In genomic region chr17:15260376-15261062, GRCh38 we compare ENCODE assay signal across 8 cellular contexts. TPM values are rescaled to one million over a fixed set of nuclear protein-coding genes. Genes with fewer than 3 reads are reported as not detected.
A peak's percentile ranks its signal among the peaks of the same experiment; 100 is the strongest.
DNase-seq lines count a peak whose midpoint lies in the region; ATAC-seq and TF ChIP-seq lines count a peak whose summit lies in the region.

No MANE protein-coding gene starts in this region.

- H3K27me3 Mint-ChIP-seq in T-helper 17 cell: peaks cover 81% of the 10 kb centered on the region

- ATAC-seq in T-helper 17 cell: peak; percentile 76

- peak; percentile 79 for TF ChIP-seq RAD21 in Ishikawa (IDR thresholded peaks at IDR 0.05; ENCODE audit: low read depth)

- H3K36me3 ChIP-seq in brain microvascular endothelial cell (replicated peaks): no peaks in the 10 kb centered on the region

- peak; percentile 46 for DNase-seq in NCI-H2171 treated with DMSO at 0.1 percent for 48 hours (lab: John Stamatoyannopoulos, UW)
- DNase-seq in NCI-H2171 (lab: John Stamatoyannopoulos, UW): no peak
- DNase-seq in T-helper 17 cell: peak; percentile 12 to 34 (median 15)
- DNase-seq in brain microvascular endothelial cell: peak; percentile 80
- peak; percentile 92 for DNase-seq in retina
- no peak for DNase-seq in NCI-H2107 (lab: John Stamatoyannopoulos, UW)

- H3K27ac ChIP-seq in brain microvascular endothelial cell: peak overlapping the region; percentile 67

- peaks cover 3% of the 10 kb centered on the region for H3K36me3 Mint-ChIP-seq in T-helper 17 cell (ENCODE audit: low read depth)

- H3K27me3 ChIP-seq in brain microvascular endothelial cell (replicated peaks): no peaks in the 10 kb centered on the region

- peaks cover 10% of the 10 kb centered on the region for H3K4me1 Mint-ChIP-seq in T-helper 17 cell

- TF ChIP-seq EP300 in Ishikawa (IDR thresholded peaks at IDR 0.05; ENCODE audit: borderline replicate concordance): no peak

- no peak overlapping the region for H3K27ac Mint-ChIP-seq in T-helper 17 cell

- TF ChIP-seq CTCF in brain microvascular endothelial cell (IDR thresholded peaks at IDR 0.05; ENCODE audit: low read depth, low read length, missing control alignments): peak; percentile 42

- peak overlapping the region; percentile 80 for H3K4me3 ChIP-seq in brain microvascular endothelial cell (ENCODE audit: low read depth, low read length)
- H3K4me3 ChIP-seq in iPS-11a (ENCODE audit: low read depth, low read length): peak overlapping the region; percentile 57

- in situ Hi-C loops in brain microvascular endothelial cell (cut with HindIII; ENCODE audit: low pct_ligation_motif_present, low sequenced_read_pairs): no loop called here

- no peaks in the 10 kb centered on the region for H3K9me3 ChIP-seq in T-helper 17 cell (ENCODE audit: control insufficient read depth, low read length, poor library complexity, severe bottlenecking)

- peak overlapping the region; percentile 84 for H3K4me3 Mint-ChIP-seq in T-helper 17 cell

TF ChIP-seq in Ishikawa, 13 proteins besides CTCF, POLR2A, EP300 and RAD21:
- TF ChIP-seq FOXM1 (IDR thresholded peaks at IDR 0.05; ENCODE audit: borderline replicate concordance, low read depth): no peak
- TF ChIP-seq MAX (IDR thresholded peaks at IDR 0.05): peak; percentile 72
- TF ChIP-seq NFIC (IDR thresholded peaks at IDR 0.05): peak; percentile 48; the same call in 1 of the 2 replicates
- TF ChIP-seq TEAD4 (IDR thresholded peaks at IDR 0.05): peak; percentile 39; the same call in 1 of the 2 replicates

RNA-seq across cellular contexts. Expression of gene PMP22, which starts 4.6 kb away (rescaled TPM):
- not detected for total RNA-seq in T-helper 17 cell

Comparison
In these comparisons a context has a peak if more than half of its experiments do, and no peak if none do; other contexts are left out.
1. DNase-seq: peak in NCI-H2171 treated with DMSO at 0.1 percent for 48 hours (single experiment), T-helper 17 cell (3 of 3), brain microvascular endothelial cell (single experiment) and retina (single experiment); none in NCI-H2171 (single experiment) and NCI-H2107 (single experiment).